Comparison of ENCODE assay signal across 8 cellular contexts in genomic region chr7:107564553-107565298, GRCh38. TPM values are rescaled to one million over a fixed set of nuclear protein-coding genes. Genes with fewer than 3 reads are reported as not detected.
A peak's percentile ranks its signal among the peaks of the same experiment; 100 is the strongest.
DNase-seq lines count a peak whose midpoint lies in the region; ATAC-seq and TF ChIP-seq lines count a peak whose summit lies in the region.

No MANE protein-coding gene starts in this region.

- H3K4me3 ChIP-seq in fibroblast of pulmonary artery (replicated peaks; ENCODE audit: low read depth, low read length): peak overlapping the region; percentile 92

- peak; percentile 51 for ATAC-seq in SK-N-SH treated with all-trans-retinoic acid at 6 μM for 48 hours

- no peak for TF ChIP-seq CTCF in fibroblast of pulmonary artery (IDR thresholded peaks at IDR 0.05; ENCODE audit: low read length, missing control alignments)

- DNase-seq in DMS53 (lab: John Stamatoyannopoulos, UW) (peak; percentile 18), DMS53 treated with DMSO at 0.1 percent for 48 hours (lab: John Stamatoyannopoulos, UW; ENCODE audit: unreplicated experiment) (no peak), fibroblast of pulmonary artery (ENCODE audit: low read depth) (peak; percentile 76), pulmonary artery endothelial cell (ENCODE audit: low read depth, low spot score) (peak; percentile 52), NCI-H146 treated with DMSO at 0.1 percent for 48 hours (lab: John Stamatoyannopoulos, UW; ENCODE audit: unreplicated experiment) (no peak), SIG-M5 treated with dmso at 0.1 percent for 504 hours (lab: John Stamatoyannopoulos, UW; ENCODE audit: unreplicated experiment) (no peak), SKM-1 (lab: John Stamatoyannopoulos, UW; ENCODE audit: unreplicated experiment) (no peak)

TF ChIP-seq in SK-N-SH treated with all-trans-retinoic acid at 6 μM for 48 hours, 23 proteins besides CTCF, POLR2A, EP300 and RAD21:
- TF ChIP-seq ISL1 (CRISPR knock-in tag; IDR thresholded peaks at IDR 0.05) (peak; percentile 68), ZNF565 (CRISPR knock-in tag; conservative IDR thresholded peaks at IDR 0.05; ENCODE audit: low read depth) (no peak), OSR1 (CRISPR knock-in tag; IDR thresholded peaks at IDR 0.05) (no peak), PATZ1 (CRISPR knock-in tag; IDR thresholded peaks at IDR 0.05; ENCODE audit: borderline replicate concordance) (0 out of 2 replicates have a peak, but pooled peaks have one; percentile 45), GLIS3 (CRISPR knock-in tag; IDR thresholded peaks at IDR 0.05) (0 out of 2 replicates have a peak, but pooled peaks have one; percentile 4)
TF ChIP-seq in SK-N-SH treated with all-trans-retinoic acid at 6 μM for 48 hours: peak in this region for 3.

RNA-seq across cellular contexts. Expression of gene DUS4L, which starts 1.0 kb away (rescaled TPM):
- 5.7 and 8.6 TPM in 2 replicates for total RNA-seq in pulmonary artery endothelial cell

RNA-seq across cellular contexts. Expression of gene COG5, which starts 1.0 kb away (rescaled TPM):
- 49.7 and 65.3 TPM in 2 replicates for total RNA-seq in pulmonary artery endothelial cell

RNA-seq across cellular contexts. Expression of gene BCAP29, which starts 15.3 kb away (rescaled TPM):
- total RNA-seq in pulmonary artery endothelial cell: 116 and 131 TPM in 2 replicates

Comparison
In these comparisons a context has a peak if more than half of its experiments do, and no peak if none do; other contexts are left out.
1. DNase-seq: peak in DMS53 (single experiment), fibroblast of pulmonary artery (single experiment) and pulmonary artery endothelial cell (single experiment); none in DMS53 treated with DMSO at 0.1 percent for 48 hours (single experiment), NCI-H146 treated with DMSO at 0.1 percent for 48 hours (single experiment), SIG-M5 treated with dmso at 0.1 percent for 504 hours (single experiment) and SKM-1 (single experiment).